1 cellular context compared by ENCODE assay signal in the genomic region with DNA sequence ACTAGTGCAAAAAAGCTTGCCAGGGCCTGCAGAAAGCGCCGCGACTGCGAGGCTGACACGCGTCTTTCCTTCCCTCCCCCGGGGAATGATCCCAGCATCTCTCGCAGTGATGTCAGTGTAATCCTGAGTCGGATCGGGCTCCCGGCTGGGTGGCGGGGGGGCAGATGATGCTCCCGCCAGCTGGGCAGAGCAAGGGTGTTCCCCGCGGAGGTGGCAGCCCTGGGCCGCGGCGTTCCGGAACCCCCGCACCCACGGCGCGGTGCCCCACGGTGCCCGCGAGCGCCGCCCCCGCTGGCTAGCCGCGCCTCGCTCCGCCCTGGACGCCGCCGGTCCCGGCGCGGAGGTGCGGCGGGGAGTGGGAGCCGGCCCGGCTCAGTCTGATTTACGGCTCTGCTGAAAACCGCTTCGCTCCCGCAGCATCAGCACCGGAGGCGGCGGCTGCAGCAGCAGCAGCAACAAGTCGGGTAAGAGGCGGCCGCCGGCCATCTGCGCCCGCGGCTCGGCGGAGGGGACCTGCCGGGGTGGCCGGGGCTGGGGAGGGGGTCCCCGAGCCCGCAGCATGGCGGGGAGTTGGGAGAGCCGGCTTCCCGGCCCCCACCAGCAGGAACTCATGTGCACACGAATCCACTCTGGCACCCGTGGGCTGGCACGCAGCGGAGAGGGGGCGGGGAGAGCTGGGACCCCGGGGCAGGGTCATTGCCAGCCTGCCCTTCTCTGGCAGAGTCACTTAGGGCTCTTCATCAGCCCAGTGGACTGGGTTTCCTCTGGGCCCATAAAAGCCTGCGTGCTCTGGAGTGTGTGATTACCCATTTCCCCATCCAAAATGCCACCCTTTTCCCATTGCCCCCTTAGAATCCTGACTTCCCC.
TF ChIP-seq lines count a peak whose summit lies in the region.

A gene with protein sequence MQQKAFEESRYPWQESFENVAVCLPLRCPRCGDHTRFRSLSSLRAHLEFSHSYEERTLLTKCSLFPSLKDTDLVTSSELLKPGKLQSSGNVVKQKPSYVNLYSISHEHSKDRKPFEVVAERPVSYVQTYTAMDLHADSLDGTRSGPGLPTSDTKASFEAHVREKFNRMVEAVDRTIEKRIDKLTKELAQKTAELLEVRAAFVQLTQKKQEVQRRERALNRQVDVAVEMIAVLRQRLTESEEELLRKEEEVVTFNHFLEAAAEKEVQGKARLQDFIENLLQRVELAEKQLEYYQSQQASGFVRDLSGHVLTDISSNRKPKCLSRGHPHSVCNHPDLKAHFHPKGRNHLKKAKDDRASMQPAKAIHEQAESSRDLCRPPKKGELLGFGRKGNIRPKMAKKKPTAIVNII (plus strand): TSS at position 375 of the 867 bp plus-strand sequence. CDS start 1,825 bp downstream, outside the sequence.

TF ChIP-seq in SK-N-SH, 30 proteins besides CTCF, POLR2A, EP300 and RAD21 (continued from another document):
- TF ChIP-seq, protein P1, sequence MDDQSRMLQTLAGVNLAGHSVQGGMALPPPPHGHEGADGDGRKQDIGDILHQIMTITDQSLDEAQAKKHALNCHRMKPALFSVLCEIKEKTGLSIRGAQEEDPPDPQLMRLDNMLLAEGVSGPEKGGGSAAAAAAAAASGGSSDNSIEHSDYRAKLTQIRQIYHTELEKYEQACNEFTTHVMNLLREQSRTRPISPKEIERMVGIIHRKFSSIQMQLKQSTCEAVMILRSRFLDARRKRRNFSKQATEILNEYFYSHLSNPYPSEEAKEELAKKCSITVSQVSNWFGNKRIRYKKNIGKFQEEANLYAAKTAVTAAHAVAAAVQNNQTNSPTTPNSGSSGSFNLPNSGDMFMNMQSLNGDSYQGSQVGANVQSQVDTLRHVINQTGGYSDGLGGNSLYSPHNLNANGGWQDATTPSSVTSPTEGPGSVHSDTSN (IDR thresholded peaks at IDR 0.05): peak; percentile 43; the same call in 1 of the 2 replicates
- TF ChIP-seq JUND (IDR thresholded peaks at IDR 0.05) (no peak), NFIC (IDR thresholded peaks at IDR 0.05; ENCODE audit: borderline replicate concordance) (no peak), RFX5 (IDR thresholded peaks at IDR 0.05; ENCODE audit: low read length) (0 out of 2 replicates have a peak, but pooled peaks have one; percentile 8), TAF1 (IDR thresholded peaks at IDR 0.05; ENCODE audit: borderline replicate concordance, low read depth, low read length) (no peak), TCF12 (IDR thresholded peaks at IDR 0.05) (peak; percentile 19; the same call in 1 of the 2 replicates), SMC3 (IDR thresholded peaks at IDR 0.05; ENCODE audit: low read depth, low read length) (no peak), GATA2 (CRISPR knock-in tag; IDR thresholded peaks at IDR 0.05) (peak; percentile 24; the same call in 1 of the 2 replicates), FOSL2 (IDR thresholded peaks at IDR 0.05; ENCODE audit: borderline replicate concordance, low read depth) (no peak), EZH2phosphoT487 (IDR thresholded peaks at IDR 0.05; ENCODE audit: borderline replicate concordance, low read depth) (no peak), MEF2A (IDR thresholded peaks at IDR 0.05; ENCODE audit: borderline replicate concordance, low read depth) (no peak), CHD2 (IDR thresholded peaks at IDR 0.05; ENCODE audit: low read length, partially characterized antibody) (no peak), FOXM1 (IDR thresholded peaks at IDR 0.05; ENCODE audit: low read depth) (no peak), FOXJ3 (CRISPR knock-in tag; IDR thresholded peaks at IDR 0.05) (no peak), RCOR1 (IDR thresholded peaks at IDR 0.05; ENCODE audit: low read length) (no peak)
- TF ChIP-seq, protein P2, sequence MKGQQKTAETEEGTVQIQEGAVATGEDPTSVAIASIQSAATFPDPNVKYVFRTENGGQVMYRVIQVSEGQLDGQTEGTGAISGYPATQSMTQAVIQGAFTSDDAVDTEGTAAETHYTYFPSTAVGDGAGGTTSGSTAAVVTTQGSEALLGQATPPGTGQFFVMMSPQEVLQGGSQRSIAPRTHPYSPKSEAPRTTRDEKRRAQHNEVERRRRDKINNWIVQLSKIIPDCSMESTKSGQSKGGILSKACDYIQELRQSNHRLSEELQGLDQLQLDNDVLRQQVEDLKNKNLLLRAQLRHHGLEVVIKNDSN (IDR thresholded peaks at IDR 0.05; ENCODE audit: borderline replicate concordance, low read depth): no peak
- TF ChIP-seq, protein P3, sequence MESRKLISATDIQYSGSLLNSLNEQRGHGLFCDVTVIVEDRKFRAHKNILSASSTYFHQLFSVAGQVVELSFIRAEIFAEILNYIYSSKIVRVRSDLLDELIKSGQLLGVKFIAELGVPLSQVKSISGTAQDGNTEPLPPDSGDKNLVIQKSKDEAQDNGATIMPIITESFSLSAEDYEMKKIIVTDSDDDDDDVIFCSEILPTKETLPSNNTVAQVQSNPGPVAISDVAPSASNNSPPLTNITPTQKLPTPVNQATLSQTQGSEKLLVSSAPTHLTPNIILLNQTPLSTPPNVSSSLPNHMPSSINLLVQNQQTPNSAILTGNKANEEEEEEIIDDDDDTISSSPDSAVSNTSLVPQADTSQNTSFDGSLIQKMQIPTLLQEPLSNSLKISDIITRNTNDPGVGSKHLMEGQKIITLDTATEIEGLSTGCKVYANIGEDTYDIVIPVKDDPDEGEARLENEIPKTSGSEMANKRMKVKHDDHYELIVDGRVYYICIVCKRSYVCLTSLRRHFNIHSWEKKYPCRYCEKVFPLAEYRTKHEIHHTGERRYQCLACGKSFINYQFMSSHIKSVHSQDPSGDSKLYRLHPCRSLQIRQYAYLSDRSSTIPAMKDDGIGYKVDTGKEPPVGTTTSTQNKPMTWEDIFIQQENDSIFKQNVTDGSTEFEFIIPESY (IDR thresholded peaks at IDR 0.05; ENCODE audit: borderline replicate concordance, low read depth): no peak
- TF ChIP-seq, protein P4, sequence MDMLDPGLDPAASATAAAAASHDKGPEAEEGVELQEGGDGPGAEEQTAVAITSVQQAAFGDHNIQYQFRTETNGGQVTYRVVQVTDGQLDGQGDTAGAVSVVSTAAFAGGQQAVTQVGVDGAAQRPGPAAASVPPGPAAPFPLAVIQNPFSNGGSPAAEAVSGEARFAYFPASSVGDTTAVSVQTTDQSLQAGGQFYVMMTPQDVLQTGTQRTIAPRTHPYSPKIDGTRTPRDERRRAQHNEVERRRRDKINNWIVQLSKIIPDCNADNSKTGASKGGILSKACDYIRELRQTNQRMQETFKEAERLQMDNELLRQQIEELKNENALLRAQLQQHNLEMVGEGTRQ (IDR thresholded peaks at IDR 0.05; ENCODE audit: borderline replicate concordance, low read depth, low read length): no peak
- TF ChIP-seq, protein P5, sequence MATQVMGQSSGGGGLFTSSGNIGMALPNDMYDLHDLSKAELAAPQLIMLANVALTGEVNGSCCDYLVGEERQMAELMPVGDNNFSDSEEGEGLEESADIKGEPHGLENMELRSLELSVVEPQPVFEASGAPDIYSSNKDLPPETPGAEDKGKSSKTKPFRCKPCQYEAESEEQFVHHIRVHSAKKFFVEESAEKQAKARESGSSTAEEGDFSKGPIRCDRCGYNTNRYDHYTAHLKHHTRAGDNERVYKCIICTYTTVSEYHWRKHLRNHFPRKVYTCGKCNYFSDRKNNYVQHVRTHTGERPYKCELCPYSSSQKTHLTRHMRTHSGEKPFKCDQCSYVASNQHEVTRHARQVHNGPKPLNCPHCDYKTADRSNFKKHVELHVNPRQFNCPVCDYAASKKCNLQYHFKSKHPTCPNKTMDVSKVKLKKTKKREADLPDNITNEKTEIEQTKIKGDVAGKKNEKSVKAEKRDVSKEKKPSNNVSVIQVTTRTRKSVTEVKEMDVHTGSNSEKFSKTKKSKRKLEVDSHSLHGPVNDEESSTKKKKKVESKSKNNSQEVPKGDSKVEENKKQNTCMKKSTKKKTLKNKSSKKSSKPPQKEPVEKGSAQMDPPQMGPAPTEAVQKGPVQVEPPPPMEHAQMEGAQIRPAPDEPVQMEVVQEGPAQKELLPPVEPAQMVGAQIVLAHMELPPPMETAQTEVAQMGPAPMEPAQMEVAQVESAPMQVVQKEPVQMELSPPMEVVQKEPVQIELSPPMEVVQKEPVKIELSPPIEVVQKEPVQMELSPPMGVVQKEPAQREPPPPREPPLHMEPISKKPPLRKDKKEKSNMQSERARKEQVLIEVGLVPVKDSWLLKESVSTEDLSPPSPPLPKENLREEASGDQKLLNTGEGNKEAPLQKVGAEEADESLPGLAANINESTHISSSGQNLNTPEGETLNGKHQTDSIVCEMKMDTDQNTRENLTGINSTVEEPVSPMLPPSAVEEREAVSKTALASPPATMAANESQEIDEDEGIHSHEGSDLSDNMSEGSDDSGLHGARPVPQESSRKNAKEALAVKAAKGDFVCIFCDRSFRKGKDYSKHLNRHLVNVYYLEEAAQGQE (IDR thresholded peaks at IDR 0.05; ENCODE audit: low read depth, low read length): no peak
